In genomic region chr6:150767585-150768164, GRCh38 we compare ENCODE assay signal across 10 cellular contexts.
A peak's percentile ranks its signal among the peaks of the same experiment; 100 is the strongest.
DNase-seq lines count a peak whose midpoint lies in the region; ATAC-seq and TF ChIP-seq lines count a peak whose summit lies in the region.
"Had no signal": no experiment of that assay in that cellular context is flagged by ENCODE, and none has a peak within 500 bp of the region (broad histone marks: within the 10 kb centered on the region; RNA-seq: fewer than 3 reads in every experiment).

No MANE protein-coding gene starts in this region.

- H3K4me1 ChIP-seq in OCI-LY7 (ENCODE audit: insufficient read depth, low read length, poor library complexity, severe bottlenecking) = peaks cover 45% of the 10 kb centered on the region
- no peaks in the 10 kb centered on the region for H3K4me1 ChIP-seq in endodermal cell (ENCODE audit: control insufficient read depth, insufficient read depth, low read length)
- H3K4me1 ChIP-seq in lower lobe of right lung = peaks cover 23% of the 10 kb centered on the region
- H3K4me1 ChIP-seq in subcutaneous abdominal adipose tissue (ENCODE audit: control insufficient read depth in 5 of 5, insufficient read depth in 5 of 5, low read length in 5 of 5) = peaks cover 3 to 39% (median 24%) of the 10 kb centered on the region in 5 donors

- peak overlapping the region; percentile 2; the same call in 1 of the 2 replicates for H2AFZ ChIP-seq in OCI-LY7 (ENCODE audit: low read length)

- 41 to 72% methylated on average over 6 to 7 of the region's 7 CpGs for WGBS in endodermal cell (ENCODE audit: insufficient coverage in 1 of 2, insufficient read length in 1 of 2), 2 experiments

- no peak overlapping the region for H3K4me3 Mint-ChIP-seq in endodermal cell

- no peaks in the 10 kb centered on the region for H3K27me3 Mint-ChIP-seq in endodermal cell (ENCODE audit: insufficient read depth)

- CTCF ChIA-PET in OCI-LY7 (lab: Charles Lee; ENCODE audit: unreplicated experiment) = no interaction called here

- no TSS peak for BruUV-seq in OCI-LY7 (replicated peaks; lab: Mats Ljungman, UMichigan)

- no peaks in the 10 kb centered on the region for H3K9me2 ChIP-seq in OCI-LY7 (ENCODE audit: insufficient read depth, low read length)

- H3K27ac ChIP-seq in OCI-LY7 (ENCODE audit: low read depth, low read length, poor library complexity, severe bottlenecking) (no peak overlapping the region), endodermal cell (ENCODE audit: low read depth, low read length) (peak overlapping the region; percentile 62), lower lobe of right lung (peak overlapping the region; percentile 5), subcutaneous abdominal adipose tissue (ENCODE audit: low read depth, low read length) (peak overlapping the region; percentile 13)

- TF ChIP-seq CTCF in OCI-LY7 (conservative IDR thresholded peaks at IDR 0.05; ENCODE audit: low read length) (no peak), endodermal cell (conservative IDR thresholded peaks at IDR 0.05) (no peak), lower lobe of right lung (IDR thresholded peaks at IDR 0.05) (no peak)

- H3K27me3 ChIP-seq in endodermal cell (ENCODE audit: control insufficient read depth, insufficient read depth, low read length, poor library complexity, severe bottlenecking) (no peaks in the 10 kb centered on the region), lower lobe of right lung (ENCODE audit: low read depth) (no peaks in the 10 kb centered on the region), subcutaneous abdominal adipose tissue (ENCODE audit: control insufficient read depth in 5 of 5, insufficient read depth in 4 of 5, low read length in 5 of 5) (no peaks in the 10 kb centered on the region)

- POLR2A ChIA-PET in OCI-LY7 (lab: Charles Lee) = interaction anchor here (0.6 to 2.0 kb wide), 13 partner anchors 8 to 371 kb away, joined by 3 to 8 read pairs (median 3); no protein-coding TSS in a partner anchor

- H3K4me3 ChIP-seq in OCI-LY7 (ENCODE audit: low read depth, low read length, poor library complexity, severe bottlenecking) (no peak overlapping the region), endodermal cell (ENCODE audit: low read length) (no peak overlapping the region), lower lobe of right lung (no peak overlapping the region), subcutaneous abdominal adipose tissue (ENCODE audit: low read depth in 1 of 5, low read length in 5 of 5) (peak overlapping the region in 4 of 5 donors; percentile 16 to 54 (median 30))

- H3K4me1 Mint-ChIP-seq in endodermal cell = peaks cover 6% of the 10 kb centered on the region

- peaks cover 1% of the 10 kb centered on the region for H3K9me3 Mint-ChIP-seq in endodermal cell

- H3K9me3 ChIP-seq in OCI-LY7 (ENCODE audit: low read length) (no peaks in the 10 kb centered on the region), endodermal cell (ENCODE audit: control insufficient read depth, low read length) (no peaks in the 10 kb centered on the region), lower lobe of right lung (no peaks in the 10 kb centered on the region), subcutaneous abdominal adipose tissue (ENCODE audit: control insufficient read depth in 5 of 5, low read length in 5 of 5) (no peaks in the 10 kb centered on the region)

- no peaks in the 10 kb centered on the region for H3K36me3 ChIP-seq in OCI-LY7 (ENCODE audit: insufficient read depth, low read length)
- no peaks in the 10 kb centered on the region for H3K36me3 ChIP-seq in endodermal cell (ENCODE audit: control insufficient read depth, insufficient read depth, low read length)
- no peaks in the 10 kb centered on the region for H3K36me3 ChIP-seq in lower lobe of right lung
- H3K36me3 ChIP-seq in subcutaneous abdominal adipose tissue (ENCODE audit: control insufficient read depth in 5 of 5, insufficient read depth in 5 of 5, low read length in 5 of 5) = peaks cover 0 to 9% (median 0%) of the 10 kb centered on the region in 5 donors

- H3K4me2 ChIP-seq in OCI-LY7 (ENCODE audit: low read length) = peak overlapping the region; percentile 92

- intact Hi-C loops in OCI-LY7 (cut with micrococcal nuclease; ENCODE audit: unreplicated experiment) = loop anchor here (5.0 kb wide), 1 partner anchor 80 kb away; no protein-coding TSS in a partner anchor
- intact Hi-C loops in lower lobe of right lung (cut with DNase I) = no loop called here

- no peaks in the 10 kb centered on the region for H3K79me2 ChIP-seq in OCI-LY7 (ENCODE audit: insufficient read depth, low read depth, low read length)

- no peak overlapping the region for H3K9ac ChIP-seq in endodermal cell (ENCODE audit: extremely low read depth, low read length, poor library complexity, severe bottlenecking)
- peak overlapping the region in 2 of 5 donors; percentile 60 to 63 for H3K9ac ChIP-seq in subcutaneous abdominal adipose tissue (ENCODE audit: low read length in 5 of 5)

- DNase-seq in OCI-LY7 (ENCODE audit: low spot score) = no peak
- DNase-seq in endodermal cell = peak; percentile 59
- no peak for DNase-seq in lower lobe of right lung
- no peak for DNase-seq in central memory CD4-positive, alpha-beta T cell
- no peak for DNase-seq in hepatic stellate cell (ENCODE audit: low spot score)
- DNase-seq: Calu3; stimulated activated naive CD4-positive, alpha-beta T cell had no signal

- peak overlapping the region; percentile 49 for H3K27ac Mint-ChIP-seq in endodermal cell

- peak; percentile 29 to 64 for ATAC-seq in lower lobe of right lung
- ATAC-seq in GM21526 (IDR thresholded peaks at IDR 0.05; ENCODE audit: low FRiP score, unreplicated experiment) = no peak
- ATAC-seq in activated CD4-positive, CD25-positive, alpha-beta regulatory T cell treated with anti-CD3 and anti-CD28 coated beads, Interleukin-2, amount 50 U/mL, for 24 hours = no peak

- H4K20me1 ChIP-seq in OCI-LY7 (ENCODE audit: insufficient read depth, low read length) = peaks cover 4% of the 10 kb centered on the region; the same call in 1 of the 2 replicates

- no peaks in the 10 kb centered on the region for H3K36me3 Mint-ChIP-seq in endodermal cell (ENCODE audit: low read depth)

Comparison
In these comparisons a context has a peak if more than half of its experiments do, and no peak if none do; other contexts are left out.
1. H3K4me3 ChIP-seq: peak in subcutaneous abdominal adipose tissue (4 of 5); none in OCI-LY7 (single experiment), endodermal cell (single experiment) and lower lobe of right lung (single experiment).
2. ATAC-seq: peak in lower lobe of right lung (2 of 2); none in GM21526 (single experiment) and activated CD4-positive, CD25-positive, alpha-beta regulatory T cell treated with anti-CD3 and anti-CD28 coated beads, Interleukin-2, amount 50 U/mL, for 24 hours (0 of 2).